ENCODE assay signal across 22 cellular contexts in genomic region chr2:79619976-79620375, GRCh38.
A peak's percentile ranks its signal among the peaks of the same experiment; 100 is the strongest.
DNase-seq lines count a peak whose midpoint lies in the region; ATAC-seq, FAIRE-seq and TF ChIP-seq lines count a peak whose summit lies in the region.
"Had no signal": no experiment of that assay in that cellular context is flagged by ENCODE, and none has a peak within 500 bp of the region (broad histone marks: within the 10 kb centered on the region; RNA-seq: fewer than 3 reads in every experiment).

No MANE protein-coding gene starts in this region.

- no peak overlapping the region for H3K4me3 Mint-ChIP-seq in astrocyte (ENCODE audit: unreplicated experiment)

- ATAC-seq in HG03175 (IDR thresholded peaks at IDR 0.05; ENCODE audit: unreplicated experiment) (no peak), GM18520 (IDR thresholded peaks at IDR 0.05; ENCODE audit: unreplicated experiment) (no peak)
- ATAC-seq: HCT116, HepG2 had no signal

- H3K4me1 Mint-ChIP-seq in astrocyte (ENCODE audit: low read depth, unreplicated experiment), result peaks cover 37% of the 10 kb centered on the region

- WGBS in testis, 2 donors, result 95 to 98% methylated on average over 2 of the region's 2 CpGs

- H3K9ac ChIP-seq in astrocyte (ENCODE audit: low read length), result no peak overlapping the region

- no peak overlapping the region for H2AFZ ChIP-seq in astrocyte (ENCODE audit: low read depth, low read length)

- H4K20me1 ChIP-seq in astrocyte (ENCODE audit: insufficient read depth, low read length), result no peaks in the 10 kb centered on the region

- peak; percentile 17 for DNase-seq in GM04503 (ENCODE audit: low read depth)
- DNase-seq in astrocyte (ENCODE audit: low read depth), result peak; percentile 70
- DNase-seq in myocyte (ENCODE audit: low read depth), result peak; percentile 7
- no peak for DNase-seq in testis
- no peak for DNase-seq in SHP77 treated with DMSO at 0.1 percent for 48 hours (lab: John Stamatoyannopoulos, UW)
- DNase-seq: Calu3, DND-41, GOT3, Karpas-422, NCI-H1092, NCI-H1417 treated with DMSO at 0.1 percent for 48 hours, NCI-H1694 treated with DMSO at 0.1 percent for 48 hours, NCI-H2081, NCI-H2227 treated with DMSO at 0.1 percent for 48 hours, NCI-H526 treated with DMSO at 0.1 percent for 48 hours, SHP77 had no signal

- H3K27me3 Mint-ChIP-seq in astrocyte (ENCODE audit: low read depth, unreplicated experiment), result no peaks in the 10 kb centered on the region

- no peak for TF ChIP-seq POLR2A in testis (IDR thresholded peaks at IDR 0.05)

- H3K27ac ChIP-seq in astrocyte (ENCODE audit: low read depth, low read length) (peak overlapping the region; percentile 43), testis (no peak overlapping the region)
- H3K27ac ChIP-seq: RWPE1, SK-N-MC had no signal

- no peak overlapping the region for H3K4me2 ChIP-seq in astrocyte (ENCODE audit: low read length)

- FAIRE-seq in astrocyte (lab: Jason Lieb, UNC), result no peak
- FAIRE-seq: HepG2 had no signal

- H3K9me3 Mint-ChIP-seq in astrocyte (ENCODE audit: unreplicated experiment), result no peaks in the 10 kb centered on the region

- intact Hi-C loops in testis (cut with DNase I; ENCODE audit: low total_unique reads), result no loop called here

- no peaks in the 10 kb centered on the region for H3K36me3 ChIP-seq in astrocyte (ENCODE audit: insufficient read depth, low read length)
- H3K36me3 ChIP-seq in testis (ENCODE audit: low read depth, missing control alignments), result no peaks in the 10 kb centered on the region

- H3K27ac Mint-ChIP-seq in astrocyte (ENCODE audit: unreplicated experiment), result peak overlapping the region; percentile 81

- H3K79me2 ChIP-seq in astrocyte (ENCODE audit: insufficient read depth, low read length), result no peaks in the 10 kb centered on the region

- H3K9me3 ChIP-seq in astrocyte (ENCODE audit: insufficient read depth, low read depth, low read length), result no peaks in the 10 kb centered on the region
- H3K9me3 ChIP-seq in testis, result no peaks in the 10 kb centered on the region

- H3K36me3 Mint-ChIP-seq in astrocyte (ENCODE audit: low read depth, unreplicated experiment), result no peaks in the 10 kb centered on the region

- H3K4me3 ChIP-seq in astrocyte (ENCODE audit: insufficient read depth, low read depth, low read length) (no peak overlapping the region), testis (no peak overlapping the region)
- H3K4me3 ChIP-seq: SK-N-MC had no signal

- TF ChIP-seq CTCF in astrocyte (IDR thresholded peaks at IDR 0.05; ENCODE audit: insufficient read depth, low read depth, low read length) (no peak), testis (IDR thresholded peaks at IDR 0.05) (no peak)

- H3K4me1 ChIP-seq in astrocyte (ENCODE audit: insufficient read depth, low read length), result peaks cover 7% of the 10 kb centered on the region
- no peaks in the 10 kb centered on the region for H3K4me1 ChIP-seq in testis

- no peaks in the 10 kb centered on the region for H3K27me3 ChIP-seq in astrocyte (ENCODE audit: insufficient read depth, low read length)
- no peaks in the 10 kb centered on the region for H3K27me3 ChIP-seq in testis

Comparison
In these comparisons a context has a peak if more than half of its experiments do, and no peak if none do; other contexts are left out.
1. DNase-seq: peak in GM04503 (single experiment), astrocyte (single experiment) and myocyte (single experiment); none in testis (single experiment) and SHP77 treated with DMSO at 0.1 percent for 48 hours (single experiment).